ENCODE assay signal across 2 cellular contexts in the genomic region with DNA sequence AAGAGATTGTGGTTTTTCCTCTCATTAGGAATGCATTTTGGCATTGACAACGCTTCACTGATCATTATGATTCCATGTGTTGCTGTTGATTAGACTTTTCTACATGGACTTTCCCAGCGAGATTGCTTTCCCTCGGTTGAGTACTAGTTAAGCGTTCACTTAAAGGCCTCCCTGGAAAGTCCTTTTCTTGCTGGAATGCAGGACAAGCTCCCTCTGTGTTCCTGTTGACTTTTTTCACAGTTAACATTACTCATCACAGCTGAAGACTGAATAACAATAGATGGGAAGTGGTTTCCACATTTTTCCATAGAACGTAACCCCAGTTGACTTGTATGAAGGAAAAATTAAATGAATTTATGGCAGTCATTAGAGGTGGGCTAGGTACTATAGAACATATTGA.
A peak's percentile ranks its signal among the peaks of the same experiment; 100 is the strongest.
TF ChIP-seq lines count a peak whose summit lies in the region.

No MANE protein-coding gene starts in this region.

TF ChIP-seq in A549, 52 proteins besides CTCF, POLR2A, EP300 and RAD21:
- TF ChIP-seq FOSL2 (IDR thresholded peaks at IDR 0.05) (peak; percentile 8; the same call in 1 of the 2 replicates), FOSL2 (CRISPR knock-in tag; IDR thresholded peaks at IDR 0.05) (peak; percentile 88), FOXS1 (CRISPR knock-in tag; IDR thresholded peaks at IDR 0.05) (peak; percentile 52; the same call in 1 of the 2 replicates), JUNB (IDR thresholded peaks at IDR 0.05) (no peak), GATA3 (IDR thresholded peaks at IDR 0.05; ENCODE audit: borderline replicate concordance) (peak; percentile 59; the same call in 1 of the 2 replicates), CBX2 (IDR thresholded peaks at IDR 0.05; ENCODE audit: borderline replicate concordance, low read depth) (no peak), JUN (IDR thresholded peaks at IDR 0.05) (no peak), NR3C1 (IDR thresholded peaks at IDR 0.05) (no peak), SREBF2 (IDR thresholded peaks at IDR 0.05) (no peak), CEBPB (IDR thresholded peaks at IDR 0.05) (0 out of 4 replicates have a peak, but pooled peaks of 1 of the 2 experiments have one; percentile 35), CBX8 (IDR thresholded peaks at IDR 0.05) (no peak), MAZ (IDR thresholded peaks at IDR 0.05; ENCODE audit: borderline replicate concordance, low read depth, low read length) (no peak), RFX5 (IDR thresholded peaks at IDR 0.05) (no peak), MYC (IDR thresholded peaks at IDR 0.05; ENCODE audit: borderline replicate concordance, low read length) (no peak), ZNF302 (CRISPR knock-in tag; IDR thresholded peaks at IDR 0.05) (0 out of 2 replicates have a peak, but pooled peaks have one; percentile 20), TP53 (CRISPR knock-in tag; IDR thresholded peaks at IDR 0.05) (no peak), KDM1A (IDR thresholded peaks at IDR 0.05; ENCODE audit: low read depth) (no peak), HOXB13 (CRISPR knock-in tag; IDR thresholded peaks at IDR 0.05; ENCODE audit: low read depth) (no peak), NPAS2 (CRISPR knock-in tag; IDR thresholded peaks at IDR 0.05; ENCODE audit: borderline replicate concordance) (no peak), RARB (CRISPR knock-in tag; IDR thresholded peaks at IDR 0.05) (no peak), ZC3H11A (IDR thresholded peaks at IDR 0.05) (no peak), HEYL (CRISPR knock-in tag; IDR thresholded peaks at IDR 0.05) (no peak), HDAC2 (IDR thresholded peaks at IDR 0.05) (no peak), HOXB5 (CRISPR knock-in tag; IDR thresholded peaks at IDR 0.05) (0 out of 2 replicates have a peak, but pooled peaks have one; percentile 48)
- TF ChIP-seq, protein P1, sequence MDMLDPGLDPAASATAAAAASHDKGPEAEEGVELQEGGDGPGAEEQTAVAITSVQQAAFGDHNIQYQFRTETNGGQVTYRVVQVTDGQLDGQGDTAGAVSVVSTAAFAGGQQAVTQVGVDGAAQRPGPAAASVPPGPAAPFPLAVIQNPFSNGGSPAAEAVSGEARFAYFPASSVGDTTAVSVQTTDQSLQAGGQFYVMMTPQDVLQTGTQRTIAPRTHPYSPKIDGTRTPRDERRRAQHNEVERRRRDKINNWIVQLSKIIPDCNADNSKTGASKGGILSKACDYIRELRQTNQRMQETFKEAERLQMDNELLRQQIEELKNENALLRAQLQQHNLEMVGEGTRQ (IDR thresholded peaks at IDR 0.05) = no peak
- TF ChIP-seq, protein P2, sequence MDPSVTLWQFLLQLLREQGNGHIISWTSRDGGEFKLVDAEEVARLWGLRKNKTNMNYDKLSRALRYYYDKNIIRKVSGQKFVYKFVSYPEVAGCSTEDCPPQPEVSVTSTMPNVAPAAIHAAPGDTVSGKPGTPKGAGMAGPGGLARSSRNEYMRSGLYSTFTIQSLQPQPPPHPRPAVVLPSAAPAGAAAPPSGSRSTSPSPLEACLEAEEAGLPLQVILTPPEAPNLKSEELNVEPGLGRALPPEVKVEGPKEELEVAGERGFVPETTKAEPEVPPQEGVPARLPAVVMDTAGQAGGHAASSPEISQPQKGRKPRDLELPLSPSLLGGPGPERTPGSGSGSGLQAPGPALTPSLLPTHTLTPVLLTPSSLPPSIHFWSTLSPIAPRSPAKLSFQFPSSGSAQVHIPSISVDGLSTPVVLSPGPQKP (IDR thresholded peaks at IDR 0.05; ENCODE audit: low read depth, low read length) = no peak
- TF ChIP-seq, protein P3, sequence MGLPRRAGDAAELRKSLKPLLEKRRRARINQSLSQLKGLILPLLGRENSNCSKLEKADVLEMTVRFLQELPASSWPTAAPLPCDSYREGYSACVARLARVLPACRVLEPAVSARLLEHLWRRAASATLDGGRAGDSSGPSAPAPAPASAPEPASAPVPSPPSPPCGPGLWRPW (IDR thresholded peaks at IDR 0.05) = no peak
- TF ChIP-seq, protein P4, sequence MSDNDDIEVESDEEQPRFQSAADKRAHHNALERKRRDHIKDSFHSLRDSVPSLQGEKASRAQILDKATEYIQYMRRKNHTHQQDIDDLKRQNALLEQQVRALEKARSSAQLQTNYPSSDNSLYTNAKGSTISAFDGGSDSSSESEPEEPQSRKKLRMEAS (IDR thresholded peaks at IDR 0.05) = peak; percentile 72

TF ChIP-seq in IMR-90, 13 proteins besides CTCF, POLR2A, EP300 and RAD21:
- TF ChIP-seq FOS (IDR thresholded peaks at IDR 0.05; ENCODE audit: low read depth, low read length) (no peak), SMC3 (IDR thresholded peaks at IDR 0.05; ENCODE audit: low read depth, low read length) (no peak), RCOR1 (IDR thresholded peaks at IDR 0.05; ENCODE audit: insufficient replicate concordance, low read length) (no peak), MAZ (IDR thresholded peaks at IDR 0.05; ENCODE audit: borderline replicate concordance, low read depth, low read length) (no peak), NFE2L2 (IDR thresholded peaks at IDR 0.05; ENCODE audit: low read depth, low read length) (no peak), MAFK (IDR thresholded peaks at IDR 0.05; ENCODE audit: low read depth, low read length) (no peak), CHD1 (IDR thresholded peaks at IDR 0.05; ENCODE audit: low read depth, low read length) (no peak), MXI1 (IDR thresholded peaks at IDR 0.05; ENCODE audit: borderline replicate concordance, low read depth, low read length) (no peak), RFX5 (IDR thresholded peaks at IDR 0.05; ENCODE audit: low read depth, low read length) (no peak), CEBPB (IDR thresholded peaks at IDR 0.05; ENCODE audit: low read depth, low read length) (no peak), BHLHE40 (IDR thresholded peaks at IDR 0.05; ENCODE audit: low read depth, low read length) (no peak)
- TF ChIP-seq, protein P2 (IDR thresholded peaks at IDR 0.05; ENCODE audit: borderline replicate concordance, low read depth, low read length) = no peak
- TF ChIP-seq, protein P1 (IDR thresholded peaks at IDR 0.05; ENCODE audit: low read depth, low read length) = no peak
